In genomic region chr1:8343044-8343443, GRCh38 we compare ENCODE assay signal across 12 cellular contexts. TPM values are rescaled to one million over a fixed set of nuclear protein-coding genes. Genes with fewer than 3 reads are reported as not detected.
DNase-seq lines count a peak whose midpoint lies in the region; ATAC-seq, FAIRE-seq and TF ChIP-seq lines count a peak whose summit lies in the region.
"Had no signal": no experiment of that assay in that cellular context is flagged by ENCODE, and none has a peak within 500 bp of the region (broad histone marks: within the 10 kb centered on the region; RNA-seq: fewer than 3 reads in every experiment).

No MANE protein-coding gene starts in this region.

- WGBS in gastroesophageal sphincter (ENCODE audit: low coverage in 1 of 2), 2 donors = 33% methylated on average over 5 of the region's 11 CpGs; no CpG with 5 or more reads in 1 of the 2 donors

- ATAC-seq in SK-N-SH treated with all-trans-retinoic acid at 6 μM for 48 hours (peak; percentile 14), gastroesophageal sphincter (peak; percentile 30), HG02973 (IDR thresholded peaks at IDR 0.05; ENCODE audit: unreplicated experiment) (no peak)

- intact Hi-C loops in uterus (cut with DNase I; ENCODE audit: low total_unique reads) = no loop called here

- H3K4me1 ChIP-seq in gastroesophageal sphincter (peaks cover 0 to 40% (median 16%) of the 10 kb centered on the region in 3 donors), osteoblast (ENCODE audit: insufficient read depth, low read length) (peaks cover 13% of the 10 kb centered on the region), uterus (peaks cover 5 to 8% of the 10 kb centered on the region in 2 donors)

- peak overlapping the region in 1 of 2 donors; percentile 35 for H3K4me3 ChIP-seq in gastroesophageal sphincter
- H3K4me3 ChIP-seq in osteoblast (ENCODE audit: insufficient read depth, low read length) = peak overlapping the region; percentile 46
- no peak overlapping the region for H3K4me3 ChIP-seq in uterus
- H3K4me3 ChIP-seq: lung had no signal

- no peaks in the 10 kb centered on the region for H4K20me1 ChIP-seq in osteoblast (ENCODE audit: insufficient read depth, low read length)

- peak overlapping the region; percentile 70 for H2AFZ ChIP-seq in osteoblast (ENCODE audit: low read length)

- peak overlapping the region; percentile 53 to 90 (median 89) for H3K27ac ChIP-seq in gastroesophageal sphincter
- H3K27ac ChIP-seq in osteoblast (ENCODE audit: low read depth, low read length) = peak overlapping the region; percentile 78
- peak overlapping the region; percentile 86 to 88 for H3K27ac ChIP-seq in uterus

- H3K79me2 ChIP-seq in osteoblast (ENCODE audit: insufficient read depth, low read length) = no peaks in the 10 kb centered on the region

- TF ChIP-seq EP300 in gastroesophageal sphincter (IDR thresholded peaks at IDR 0.05) = no peak

- peak overlapping the region; percentile 78 for H3K4me2 ChIP-seq in osteoblast (ENCODE audit: insufficient read depth, low read length)

- H3K9me3 ChIP-seq in gastroesophageal sphincter = no peaks in the 10 kb centered on the region
- no peaks in the 10 kb centered on the region for H3K9me3 ChIP-seq in osteoblast (ENCODE audit: low read depth, low read length)
- no peaks in the 10 kb centered on the region for H3K9me3 ChIP-seq in uterus

- H3K27me3 ChIP-seq in gastroesophageal sphincter (no peaks in the 10 kb centered on the region), osteoblast (ENCODE audit: insufficient read depth, low read length) (no peaks in the 10 kb centered on the region), uterus (no peaks in the 10 kb centered on the region)

- H3K36me3 ChIP-seq in gastroesophageal sphincter (peaks cover 0 to 25% of the 10 kb centered on the region in 2 donors), osteoblast (ENCODE audit: insufficient read depth, low read length) (no peaks in the 10 kb centered on the region), uterus (no peaks in the 10 kb centered on the region)

- TF ChIP-seq CTCF in gastroesophageal sphincter (IDR thresholded peaks at IDR 0.05) (no peak), osteoblast (IDR thresholded peaks at IDR 0.05; ENCODE audit: extremely low read depth, low read depth, low read length) (no peak), uterus (IDR thresholded peaks at IDR 0.05) (no peak)

- TF ChIP-seq POLR2A in gastroesophageal sphincter (IDR thresholded peaks at IDR 0.05) = no peak
- TF ChIP-seq POLR2A in uterus (IDR thresholded peaks at IDR 0.05) = no peak

- DNase-seq in osteoblast (ENCODE audit: insufficient read length, low spot score, missing footprints) (no peak), uterus (no peak), RCC 7860 (ENCODE audit: low spot score) (no peak), DMS53 (lab: John Stamatoyannopoulos, UW) (no peak)
- DNase-seq: activated T-cell treated with anti-CD3 and anti-CD28 coated beads, Interleukin-2, amount 50 U/mL, for 72 hours; NCI-H1105; NCI-H526 treated with DMSO at 0.1 percent for 48 hours had no signal

- no peak for FAIRE-seq in RCC 7860 (lab: Jason Lieb, UNC)

TF ChIP-seq in SK-N-SH treated with all-trans-retinoic acid at 6 μM for 48 hours, 23 proteins besides CTCF, POLR2A, EP300 and RAD21:
- TF ChIP-seq TOX (CRISPR knock-in tag; IDR thresholded peaks at IDR 0.05; ENCODE audit: borderline replicate concordance) (no peak), RARB (CRISPR knock-in tag; IDR thresholded peaks at IDR 0.05) (no peak), ZNF70 (CRISPR knock-in tag; IDR thresholded peaks at IDR 0.05) (no peak), BACH2 (CRISPR knock-in tag; IDR thresholded peaks at IDR 0.05; ENCODE audit: borderline replicate concordance) (no peak), ISL1 (CRISPR knock-in tag; IDR thresholded peaks at IDR 0.05) (no peak), TSHZ2 (CRISPR knock-in tag; IDR thresholded peaks at IDR 0.05) (no peak), PATZ1 (CRISPR knock-in tag; IDR thresholded peaks at IDR 0.05; ENCODE audit: borderline replicate concordance) (no peak), CREB5 (CRISPR knock-in tag; IDR thresholded peaks at IDR 0.05; ENCODE audit: low read depth) (no peak), ZFP30 (CRISPR knock-in tag; IDR thresholded peaks at IDR 0.05) (no peak), ZNF565 (CRISPR knock-in tag; conservative IDR thresholded peaks at IDR 0.05; ENCODE audit: low read depth) (no peak), POU6F1 (CRISPR knock-in tag; IDR thresholded peaks at IDR 0.05; ENCODE audit: borderline replicate concordance, low read depth) (no peak), OSR1 (CRISPR knock-in tag; IDR thresholded peaks at IDR 0.05) (no peak), ARNTL (CRISPR knock-in tag; IDR thresholded peaks at IDR 0.05; ENCODE audit: borderline replicate concordance, low read depth) (no peak), GLIS3 (CRISPR knock-in tag; IDR thresholded peaks at IDR 0.05) (no peak), ESRRG (CRISPR knock-in tag; IDR thresholded peaks at IDR 0.05) (no peak), PPARA (CRISPR knock-in tag; IDR thresholded peaks at IDR 0.05; ENCODE audit: borderline replicate concordance) (no peak)
TF ChIP-seq in SK-N-SH treated with all-trans-retinoic acid at 6 μM for 48 hours: peak in this region for 0.

RNA-seq across cellular contexts. Expression of gene SLC45A1, which starts 25.1 kb away (rescaled TPM):
- 1 to 10 TPM; 5.8 to 9.8 (median 6.7) TPM for total RNA-seq in gastroesophageal sphincter
- total RNA-seq in osteoblast = 1.8 and 2.4 TPM in 2 replicates
- 10 to 100 TPM in 2 of 4 donors, 1 to 10 TPM in 1, under 1 TPM in 1; 0.51 to 13.8 (median 7.4) TPM for total RNA-seq in uterus
- total RNA-seq: HT1080 had no signal
